16 cellular contexts compared by ENCODE assay signal in the genomic region with DNA sequence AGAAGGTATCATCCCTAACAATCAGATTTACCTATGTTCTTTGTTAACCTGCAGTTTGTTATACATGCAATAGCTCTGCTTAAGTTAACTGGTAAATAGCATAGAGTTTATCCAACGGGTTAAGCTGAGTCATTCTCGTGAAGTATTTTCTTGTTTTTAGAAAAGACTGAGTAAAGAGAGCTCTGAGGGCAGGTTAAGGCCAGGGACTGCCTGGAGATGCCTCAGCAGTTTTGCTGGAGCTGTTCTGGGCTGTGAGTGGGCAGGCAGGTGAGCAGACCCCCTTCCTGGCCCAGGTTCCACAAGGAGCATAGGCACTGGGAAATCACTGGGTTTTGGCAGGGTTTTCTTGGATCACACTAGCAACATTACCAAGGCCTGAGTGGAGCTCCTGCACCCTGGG. TPM values are rescaled to one million over a fixed set of nuclear protein-coding genes. Genes with fewer than 3 reads are reported as not detected.
DNase-seq lines count a peak whose midpoint lies in the region; ATAC-seq, FAIRE-seq and TF ChIP-seq lines count a peak whose summit lies in the region.
"Had no signal": no experiment of that assay in that cellular context is flagged by ENCODE, and none has a peak within 500 bp of the region (broad histone marks: within the 10 kb centered on the region; RNA-seq: fewer than 3 reads in every experiment).

No MANE protein-coding gene starts in this region.

- TF ChIP-seq CTCF in AG10803 (conservative IDR thresholded peaks at IDR 0.05; ENCODE audit: low read length), result no peak
- TF ChIP-seq CTCF in Panc1 (IDR thresholded peaks at IDR 0.05), result no peak
- no peak for TF ChIP-seq CTCF in endothelial cell of umbilical vein (IDR thresholded peaks at IDR 0.05; ENCODE audit: extremely low read depth in 1 of 2, insufficient read depth in 1 of 2, low read depth in 1 of 2, low read length in 2 of 2)
- TF ChIP-seq CTCF in prostate gland (IDR thresholded peaks at IDR 0.05), result no peak

- no peak overlapping the region for H3K4me3 ChIP-seq in AG10803 (ENCODE audit: low read length)
- no peak overlapping the region for H3K4me3 ChIP-seq in Panc1 (ENCODE audit: low read depth in 2 of 2, low read length in 2 of 2)
- H3K4me3 ChIP-seq in endothelial cell of umbilical vein (replicated peaks in 1 of 3; ENCODE audit: insufficient read depth in 1 of 3, low read depth in 1 of 3, low read length in 3 of 3), result no peak overlapping the region
- no peak overlapping the region for H3K4me3 ChIP-seq in prostate gland
- H3K4me3 ChIP-seq: skin epidermis had no signal

- no peaks in the 10 kb centered on the region for H3K9me1 ChIP-seq in endothelial cell of umbilical vein (replicated peaks; ENCODE audit: control insufficient read depth, extremely low read depth, insufficient read depth, low read length)

- WGBS in prostate gland, result 34% methylated on average over 2 of the region's 2 CpGs

- BruUV-seq in Panc1 (replicated peaks; lab: Mats Ljungman, UMichigan) (no TSS peak), endothelial cell of umbilical vein (replicated peaks; lab: Mats Ljungman, UMichigan) (no TSS peak)

- no peaks in the 10 kb centered on the region for H3K9me3 ChIP-seq in Panc1 (ENCODE audit: control insufficient read depth, insufficient read depth, low read depth, low read length)
- H3K9me3 ChIP-seq in endothelial cell of umbilical vein (replicated peaks; ENCODE audit: control insufficient read depth, insufficient read depth, low read length), result no peaks in the 10 kb centered on the region
- no peaks in the 10 kb centered on the region for H3K9me3 ChIP-seq in prostate gland

- DNase-seq in AG10803 (ENCODE audit: low read depth), result peak; percentile 35
- DNase-seq in Panc1 (ENCODE audit: low read depth, low spot score), result no peak
- DNase-seq in endothelial cell of umbilical vein (ENCODE audit: low read depth, low spot score), result no peak
- DNase-seq in prostate gland (ENCODE audit: low spot score), result no peak
- DNase-seq in NCI-H1092 (lab: John Stamatoyannopoulos, UW), result no peak
- no peak for DNase-seq in SHP77 (lab: John Stamatoyannopoulos, UW)
- DNase-seq: activated CD4-positive, alpha-beta T cell treated with anti-CD3 and anti-CD28 coated beads, Interleukin-2, amount 50 U/mL, for 1 hour; AML-193; DND-41; foreskin keratinocyte; kidney glomerular epithelial cell; T-helper 2 cell had no signal

- FAIRE-seq in endothelial cell of umbilical vein (lab: Jason Lieb, UNC), result peak; percentile 4
- FAIRE-seq: GM12892 had no signal

- H3K79me2 ChIP-seq in endothelial cell of umbilical vein (ENCODE audit: control insufficient read depth, insufficient read depth, low read length), result no peaks in the 10 kb centered on the region

- no peak overlapping the region for H2AFZ ChIP-seq in endothelial cell of umbilical vein (ENCODE audit: low read depth, low read length)

- in situ Hi-C loops in Panc1 (cut with HindIII; ENCODE audit: low pct_unique_long_range_greater_than_20kb, low sequenced_read_pairs), result no loop called here

- H3K27me3 ChIP-seq in Panc1 (ENCODE audit: control insufficient read depth, insufficient read depth, low read length) (no peaks in the 10 kb centered on the region), endothelial cell of umbilical vein (ENCODE audit: control insufficient read depth in 2 of 2, insufficient read depth in 2 of 2, low read length in 2 of 2) (no peaks in the 10 kb centered on the region), prostate gland (replicated peaks; ENCODE audit: insufficient read depth) (no peaks in the 10 kb centered on the region)

- intact Hi-C loops in Panc1 (cut with micrococcal nuclease; ENCODE audit: unreplicated experiment) (no loop called here), endothelial cell of umbilical vein (cut with micrococcal nuclease) (no loop called here), prostate gland (cut with DNase I) (loop anchor here (5.0 kb wide), 1 partner anchor 61 kb away; no protein-coding TSS in a partner anchor)

- TF ChIP-seq POLR2A in endothelial cell of umbilical vein (IDR thresholded peaks at IDR 0.05; ENCODE audit: low read depth, low read length) (no peak), prostate gland (IDR thresholded peaks at IDR 0.05) (no peak)

- no peak overlapping the region for H3K4me2 ChIP-seq in endothelial cell of umbilical vein (ENCODE audit: insufficient read depth, low read length)

- no peak overlapping the region for H3K9ac ChIP-seq in endothelial cell of umbilical vein (replicated peaks; ENCODE audit: extremely low read depth, insufficient read depth, low read length)

- no peaks in the 10 kb centered on the region for H3K36me3 ChIP-seq in Panc1 (ENCODE audit: control insufficient read depth, insufficient read depth, low read length)
- no peaks in the 10 kb centered on the region for H3K36me3 ChIP-seq in endothelial cell of umbilical vein (ENCODE audit: control insufficient read depth in 2 of 2, extremely low read depth in 1 of 2, insufficient read depth in 2 of 2, low read length in 2 of 2)
- H3K36me3 ChIP-seq in prostate gland, result no peaks in the 10 kb centered on the region

- POLR2A ChIA-PET in Panc1 (lab: Charles Lee), result no interaction called here
- POLR2A ChIA-PET in endothelial cell of umbilical vein (lab: Charles Lee), result no interaction called here

- H3K4me1 ChIP-seq in Panc1 (ENCODE audit: control insufficient read depth, insufficient read depth, low read length), result peaks cover 27% of the 10 kb centered on the region
- no peaks in the 10 kb centered on the region for H3K4me1 ChIP-seq in endothelial cell of umbilical vein (ENCODE audit: control insufficient read depth, extremely low read depth, insufficient read depth, low read length)
- peaks cover 3% of the 10 kb centered on the region for H3K4me1 ChIP-seq in prostate gland (replicated peaks)
- H3K4me1 ChIP-seq: foreskin keratinocyte had no signal

- CTCF ChIA-PET in Panc1 (lab: Charles Lee), result interaction anchor here (0.6 kb wide), 1 partner anchor 36 kb away, joined by 3 read pairs; no protein-coding TSS in a partner anchor
- CTCF ChIA-PET in endothelial cell of umbilical vein (lab: Charles Lee), result interaction anchor here (1.0 to 3.1 kb wide), 3 partner anchors 11 to 126 kb away, joined by 3 to 9 read pairs (median 3); partner anchors contain the start of gene RNF141

- dilution Hi-C loops in endothelial cell of umbilical vein (cut with MboI; ENCODE audit: extremely low pct_ligation_motif_present, low sequenced_read_pairs), result no loop called here

- no peak for ATAC-seq in Panc1
- no peak for ATAC-seq in HG02610 (IDR thresholded peaks at IDR 0.05; ENCODE audit: unreplicated experiment)
- no peak for ATAC-seq in HG03095 (IDR thresholded peaks at IDR 0.05; ENCODE audit: unreplicated experiment)
- ATAC-seq: foreskin keratinocyte had no signal

- H4K20me1 ChIP-seq in endothelial cell of umbilical vein (replicated peaks; ENCODE audit: control insufficient read depth, extremely low read depth, insufficient read depth, low read length), result no peaks in the 10 kb centered on the region

- H3K27ac ChIP-seq in Panc1 (ENCODE audit: low read length) (peak overlapping the region; percentile 62), endothelial cell of umbilical vein (ENCODE audit: insufficient read depth, low read depth, low read length) (no peak overlapping the region), prostate gland (peak overlapping the region; percentile 1 to 44)
- H3K27ac ChIP-seq: foreskin keratinocyte had no signal

TF ChIP-seq in endothelial cell of umbilical vein, 7 proteins besides CTCF, POLR2A, EP300 and RAD21:
- no peak for TF ChIP-seq GATA2 (IDR thresholded peaks at IDR 0.05; ENCODE audit: insufficient read depth, insufficient read length, low read depth, low read length)
- no peak for TF ChIP-seq EZH2 (IDR thresholded peaks at IDR 0.05; ENCODE audit: borderline replicate concordance, low read depth, low read length, severe bottlenecking)
- TF ChIP-seq POLR2AphosphoS5 (IDR thresholded peaks at IDR 0.05; ENCODE audit: insufficient read depth, low read depth, low read length), result no peak
- no peak for TF ChIP-seq MYC (IDR thresholded peaks at IDR 0.05; ENCODE audit: low read depth, low read length)
- no peak for TF ChIP-seq FOS (IDR thresholded peaks at IDR 0.05; ENCODE audit: borderline replicate concordance, insufficient read depth, low read length)
- TF ChIP-seq JUN (IDR thresholded peaks at IDR 0.05; ENCODE audit: borderline replicate concordance, insufficient read depth, insufficient read length, low read depth), result no peak
- TF ChIP-seq MAX (IDR thresholded peaks at IDR 0.05; ENCODE audit: insufficient read depth, insufficient read length), result no peak

RNA-seq across cellular contexts. Expression of gene IRAG1, which starts 27.0 kb away (rescaled TPM):
- total RNA-seq in Panc1 (2021; ENCODE audit: unreplicated experiment) (0.21 TPM), endothelial cell of umbilical vein (0.35 and 0.38 TPM in 2 replicates), prostate gland (10 to 100 TPM; 14.7 to 43.6 TPM)
- polyA plus RNA-seq in Panc1 (2012; ENCODE audit: insufficient read length), result 0.31 TPM
- 0.22 and 0.24 TPM in 2 replicates for polyA plus RNA-seq in endothelial cell of umbilical vein
- polyA plus RNA-seq in endothelial cell of umbilical vein (2011; cell fraction: cytosol; rRNA removed), result 0.17 TPM in 2 replicates
- polyA plus RNA-seq in endothelial cell of umbilical vein (2011; cell fraction: nucleus; rRNA removed), result 0.22 and 0.29 TPM in 2 replicates
- polyA plus RNA-seq in endothelial cell of umbilical vein (2012), result 0.74 and 1.0 TPM in 2 replicates
- 0.59 and 0.70 TPM in 2 replicates for polyA minus RNA-seq in endothelial cell of umbilical vein
- not detected for polyA minus RNA-seq in endothelial cell of umbilical vein (2011; cell fraction: cytosol; rRNA and poly(A)+ RNA removed)
- 0.24 and 0.34 TPM in 2 replicates for polyA minus RNA-seq in endothelial cell of umbilical vein (2011; cell fraction: nucleus; rRNA and poly(A)+ RNA removed)

Comparison
In these comparisons a context has a peak if more than half of its experiments do, and no peak if none do; other contexts are left out.
1. RNA of gene IRAG1, which starts 27.0 kb away (total RNA-seq): 14.7 to 43.6 TPM in prostate gland; 0.35 to 0.38 TPM in endothelial cell of umbilical vein and 0.21 TPM in Panc1 (single experiment); every median in the first group is over 10 times any median in the second.